14 cellular contexts compared by ENCODE assay signal in the genomic region with DNA sequence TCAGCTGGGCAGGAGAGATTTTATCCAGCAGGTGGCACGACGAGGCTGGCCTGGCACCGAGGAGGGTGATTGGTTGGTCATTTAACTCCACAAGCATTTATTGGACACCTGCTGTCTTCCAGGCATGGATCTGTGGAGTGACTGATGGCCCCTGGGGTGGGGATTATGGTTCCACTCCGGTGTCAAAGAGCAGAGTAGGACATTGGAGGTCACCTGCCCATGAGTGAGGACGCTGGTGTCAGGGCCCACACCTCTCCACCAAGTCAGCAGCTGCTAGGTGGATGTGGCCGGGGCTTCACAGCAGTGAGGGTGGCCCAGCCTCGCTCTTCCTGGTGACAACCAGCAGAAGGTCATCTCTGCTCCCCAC.
"Had no signal": no experiment of that assay in that cellular context is flagged by ENCODE, and none has a peak within 500 bp of the region (broad histone marks: within the 10 kb centered on the region; RNA-seq: fewer than 3 reads in every experiment).

No MANE protein-coding gene starts in this region.

- H3K36me3 ChIP-seq: esophagus muscularis mucosa, left ventricle myocardium inferior, thyroid gland, uterus had no signal

- H3K4me3 Mint-ChIP-seq: nephron had no signal

- H3K4me3 ChIP-seq: esophagus muscularis mucosa, hepatocyte, left ventricle myocardium inferior, thyroid gland, uterus had no signal

- H3K4me1 ChIP-seq: esophagus muscularis mucosa, left ventricle myocardium inferior, uterus had no signal

- H3K27me3 ChIP-seq: esophagus muscularis mucosa, hepatocyte, thyroid gland, uterus had no signal

- H3K9me3 ChIP-seq: thyroid gland, uterus had no signal

- DNase-seq: activated CD4-positive, alpha-beta T cell treated with anti-CD3 and anti-CD28 coated beads, Interleukin-2, amount 50 U/mL, for 48 hours; activated CD4-positive, CD25-positive, alpha-beta regulatory T cell; activated CD8-positive, alpha-beta memory T cell treated with anti-CD3 and anti-CD28 coated beads, Interleukin-2, amount 50 U/mL, for 4 hours; left ventricle myocardium inferior; mesenchymal stem cell; occipital lobe; stimulated activated CD4-positive, alpha-beta T cell treated with anti-CD3 and anti-CD28 coated beads, Interleukin-12 subunit alpha, Interleukin-12 subunit beta, amount 100 ng/mL, for 4 hours; stimulated activated CD4-positive, alpha-beta T cell treated with anti-CD3 and anti-CD28 coated beads, Interleukin-2, amount 100 ng/mL, for 24 hours; SW 1271 had no signal

- H3K27ac ChIP-seq: esophagus muscularis mucosa, hepatocyte, left ventricle myocardium inferior, thyroid gland, uterus had no signal
